ENCODE assay signal across 1 cellular context in genomic region chr17:63842540-63843386, GRCh38.
A peak's percentile ranks its signal among the peaks of the same experiment; 100 is the strongest.
TF ChIP-seq lines count a peak whose summit lies in the region.

TSS of gene SMARCD2 (minus strand) at chr17:63842685. CDS start at chr17:63842674, 11 bp downstream.

TF ChIP-seq in WTC11, 78 proteins besides CTCF, POLR2A, EP300 and RAD21 (continued from another document):
- no peak for TF ChIP-seq AR (CRISPR knock-in tag; IDR thresholded peaks at IDR 0.05)
- TF ChIP-seq EMX1 (CRISPR knock-in tag; IDR thresholded peaks at IDR 0.05) = peak; percentile 78; the same call in 1 of the 2 replicates
- TF ChIP-seq ZNF232 (CRISPR knock-in tag; IDR thresholded peaks at IDR 0.05) = peak; percentile 85
- TF ChIP-seq GRHL2 (CRISPR knock-in tag; IDR thresholded peaks at IDR 0.05; ENCODE audit: insufficient replicate concordance, severe bottlenecking) = no peak
- no peak for TF ChIP-seq ATF2 (CRISPR knock-in tag; IDR thresholded peaks at IDR 0.05; ENCODE audit: borderline replicate concordance, low read depth)
- peak; percentile 86; the same call in 1 of the 2 replicates for TF ChIP-seq TEAD1 (CRISPR knock-in tag; IDR thresholded peaks at IDR 0.05)
- TF ChIP-seq CBFB (CRISPR knock-in tag; IDR thresholded peaks at IDR 0.05; ENCODE audit: low read depth) = no peak
- TF ChIP-seq GABPB1 (CRISPR knock-in tag; IDR thresholded peaks at IDR 0.05) = peak; percentile 84
- TF ChIP-seq PRRX2 (CRISPR knock-in tag; IDR thresholded peaks at IDR 0.05) = peak; percentile 88; the same call in 1 of the 2 replicates
- no peak; the same call in 1 of the 2 replicates for TF ChIP-seq JUN (CRISPR knock-in tag; IDR thresholded peaks at IDR 0.05)
- peak; percentile 92; the same call in 1 of the 2 replicates for TF ChIP-seq TP53 (CRISPR knock-in tag; IDR thresholded peaks at IDR 0.05)
- TF ChIP-seq USF1 (CRISPR knock-in tag; IDR thresholded peaks at IDR 0.05) = peak; percentile 49; the same call in 1 of the 2 replicates
- TF ChIP-seq HMGA2 (CRISPR knock-in tag; IDR thresholded peaks at IDR 0.05) = no peak
- peak; percentile 33; the same call in 1 of the 2 replicates for TF ChIP-seq NFYB (CRISPR knock-in tag; conservative IDR thresholded peaks at IDR 0.05; ENCODE audit: low read depth)
- TF ChIP-seq, protein P1, sequence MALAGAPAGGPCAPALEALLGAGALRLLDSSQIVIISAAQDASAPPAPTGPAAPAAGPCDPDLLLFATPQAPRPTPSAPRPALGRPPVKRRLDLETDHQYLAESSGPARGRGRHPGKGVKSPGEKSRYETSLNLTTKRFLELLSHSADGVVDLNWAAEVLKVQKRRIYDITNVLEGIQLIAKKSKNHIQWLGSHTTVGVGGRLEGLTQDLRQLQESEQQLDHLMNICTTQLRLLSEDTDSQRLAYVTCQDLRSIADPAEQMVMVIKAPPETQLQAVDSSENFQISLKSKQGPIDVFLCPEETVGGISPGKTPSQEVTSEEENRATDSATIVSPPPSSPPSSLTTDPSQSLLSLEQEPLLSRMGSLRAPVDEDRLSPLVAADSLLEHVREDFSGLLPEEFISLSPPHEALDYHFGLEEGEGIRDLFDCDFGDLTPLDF (CRISPR knock-in tag; IDR thresholded peaks at IDR 0.05) = no peak
- no peak for TF ChIP-seq CDX4 (CRISPR knock-in tag; IDR thresholded peaks at IDR 0.05; ENCODE audit: borderline replicate concordance)
- no peak for TF ChIP-seq ZNF138 (CRISPR knock-in tag; conservative IDR thresholded peaks at IDR 0.05)
- TF ChIP-seq, protein P2, sequence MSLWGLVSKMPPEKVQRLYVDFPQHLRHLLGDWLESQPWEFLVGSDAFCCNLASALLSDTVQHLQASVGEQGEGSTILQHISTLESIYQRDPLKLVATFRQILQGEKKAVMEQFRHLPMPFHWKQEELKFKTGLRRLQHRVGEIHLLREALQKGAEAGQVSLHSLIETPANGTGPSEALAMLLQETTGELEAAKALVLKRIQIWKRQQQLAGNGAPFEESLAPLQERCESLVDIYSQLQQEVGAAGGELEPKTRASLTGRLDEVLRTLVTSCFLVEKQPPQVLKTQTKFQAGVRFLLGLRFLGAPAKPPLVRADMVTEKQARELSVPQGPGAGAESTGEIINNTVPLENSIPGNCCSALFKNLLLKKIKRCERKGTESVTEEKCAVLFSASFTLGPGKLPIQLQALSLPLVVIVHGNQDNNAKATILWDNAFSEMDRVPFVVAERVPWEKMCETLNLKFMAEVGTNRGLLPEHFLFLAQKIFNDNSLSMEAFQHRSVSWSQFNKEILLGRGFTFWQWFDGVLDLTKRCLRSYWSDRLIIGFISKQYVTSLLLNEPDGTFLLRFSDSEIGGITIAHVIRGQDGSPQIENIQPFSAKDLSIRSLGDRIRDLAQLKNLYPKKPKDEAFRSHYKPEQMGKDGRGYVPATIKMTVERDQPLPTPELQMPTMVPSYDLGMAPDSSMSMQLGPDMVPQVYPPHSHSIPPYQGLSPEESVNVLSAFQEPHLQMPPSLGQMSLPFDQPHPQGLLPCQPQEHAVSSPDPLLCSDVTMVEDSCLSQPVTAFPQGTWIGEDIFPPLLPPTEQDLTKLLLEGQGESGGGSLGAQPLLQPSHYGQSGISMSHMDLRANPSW (CRISPR knock-in tag; conservative IDR thresholded peaks at IDR 0.05; ENCODE audit: low read depth) = no peak
- TF ChIP-seq, protein P3, sequence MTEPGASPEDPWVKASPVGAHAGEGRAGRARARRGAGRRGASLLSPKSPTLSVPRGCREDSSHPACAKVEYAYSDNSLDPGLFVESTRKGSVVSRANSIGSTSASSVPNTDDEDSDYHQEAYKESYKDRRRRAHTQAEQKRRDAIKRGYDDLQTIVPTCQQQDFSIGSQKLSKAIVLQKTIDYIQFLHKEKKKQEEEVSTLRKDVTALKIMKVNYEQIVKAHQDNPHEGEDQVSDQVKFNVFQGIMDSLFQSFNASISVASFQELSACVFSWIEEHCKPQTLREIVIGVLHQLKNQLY (CRISPR knock-in tag; IDR thresholded peaks at IDR 0.05) = no peak
- no peak for TF ChIP-seq ZBTB21 (CRISPR knock-in tag; IDR thresholded peaks at IDR 0.05; ENCODE audit: borderline replicate concordance)
- no peak for TF ChIP-seq NFATC4 (CRISPR knock-in tag; IDR thresholded peaks at IDR 0.05)
- TF ChIP-seq, protein P4, sequence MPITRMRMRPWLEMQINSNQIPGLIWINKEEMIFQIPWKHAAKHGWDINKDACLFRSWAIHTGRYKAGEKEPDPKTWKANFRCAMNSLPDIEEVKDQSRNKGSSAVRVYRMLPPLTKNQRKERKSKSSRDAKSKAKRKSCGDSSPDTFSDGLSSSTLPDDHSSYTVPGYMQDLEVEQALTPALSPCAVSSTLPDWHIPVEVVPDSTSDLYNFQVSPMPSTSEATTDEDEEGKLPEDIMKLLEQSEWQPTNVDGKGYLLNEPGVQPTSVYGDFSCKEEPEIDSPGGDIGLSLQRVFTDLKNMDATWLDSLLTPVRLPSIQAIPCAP (CRISPR knock-in tag; IDR thresholded peaks at IDR 0.05) = 0 out of 2 replicates have a peak, but pooled peaks have one; percentile 59
- TF ChIP-seq, protein P5, sequence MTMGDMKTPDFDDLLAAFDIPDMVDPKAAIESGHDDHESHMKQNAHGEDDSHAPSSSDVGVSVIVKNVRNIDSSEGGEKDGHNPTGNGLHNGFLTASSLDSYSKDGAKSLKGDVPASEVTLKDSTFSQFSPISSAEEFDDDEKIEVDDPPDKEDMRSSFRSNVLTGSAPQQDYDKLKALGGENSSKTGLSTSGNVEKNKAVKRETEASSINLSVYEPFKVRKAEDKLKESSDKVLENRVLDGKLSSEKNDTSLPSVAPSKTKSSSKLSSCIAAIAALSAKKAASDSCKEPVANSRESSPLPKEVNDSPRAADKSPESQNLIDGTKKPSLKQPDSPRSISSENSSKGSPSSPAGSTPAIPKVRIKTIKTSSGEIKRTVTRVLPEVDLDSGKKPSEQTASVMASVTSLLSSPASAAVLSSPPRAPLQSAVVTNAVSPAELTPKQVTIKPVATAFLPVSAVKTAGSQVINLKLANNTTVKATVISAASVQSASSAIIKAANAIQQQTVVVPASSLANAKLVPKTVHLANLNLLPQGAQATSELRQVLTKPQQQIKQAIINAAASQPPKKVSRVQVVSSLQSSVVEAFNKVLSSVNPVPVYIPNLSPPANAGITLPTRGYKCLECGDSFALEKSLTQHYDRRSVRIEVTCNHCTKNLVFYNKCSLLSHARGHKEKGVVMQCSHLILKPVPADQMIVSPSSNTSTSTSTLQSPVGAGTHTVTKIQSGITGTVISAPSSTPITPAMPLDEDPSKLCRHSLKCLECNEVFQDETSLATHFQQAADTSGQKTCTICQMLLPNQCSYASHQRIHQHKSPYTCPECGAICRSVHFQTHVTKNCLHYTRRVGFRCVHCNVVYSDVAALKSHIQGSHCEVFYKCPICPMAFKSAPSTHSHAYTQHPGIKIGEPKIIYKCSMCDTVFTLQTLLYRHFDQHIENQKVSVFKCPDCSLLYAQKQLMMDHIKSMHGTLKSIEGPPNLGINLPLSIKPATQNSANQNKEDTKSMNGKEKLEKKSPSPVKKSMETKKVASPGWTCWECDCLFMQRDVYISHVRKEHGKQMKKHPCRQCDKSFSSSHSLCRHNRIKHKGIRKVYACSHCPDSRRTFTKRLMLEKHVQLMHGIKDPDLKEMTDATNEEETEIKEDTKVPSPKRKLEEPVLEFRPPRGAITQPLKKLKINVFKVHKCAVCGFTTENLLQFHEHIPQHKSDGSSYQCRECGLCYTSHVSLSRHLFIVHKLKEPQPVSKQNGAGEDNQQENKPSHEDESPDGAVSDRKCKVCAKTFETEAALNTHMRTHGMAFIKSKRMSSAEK (CRISPR knock-in tag; IDR thresholded peaks at IDR 0.05; ENCODE audit: borderline replicate concordance) = 0 out of 2 replicates have a peak, but pooled peaks have one; percentile 44
- TF ChIP-seq ZNF121 (CRISPR knock-in tag; IDR thresholded peaks at IDR 0.05) = no peak
- no peak for TF ChIP-seq JAZF1 (CRISPR knock-in tag; IDR thresholded peaks at IDR 0.05)
- TF ChIP-seq ZMAT4 (CRISPR knock-in tag; IDR thresholded peaks at IDR 0.05) = no peak
- TF ChIP-seq, protein P6, sequence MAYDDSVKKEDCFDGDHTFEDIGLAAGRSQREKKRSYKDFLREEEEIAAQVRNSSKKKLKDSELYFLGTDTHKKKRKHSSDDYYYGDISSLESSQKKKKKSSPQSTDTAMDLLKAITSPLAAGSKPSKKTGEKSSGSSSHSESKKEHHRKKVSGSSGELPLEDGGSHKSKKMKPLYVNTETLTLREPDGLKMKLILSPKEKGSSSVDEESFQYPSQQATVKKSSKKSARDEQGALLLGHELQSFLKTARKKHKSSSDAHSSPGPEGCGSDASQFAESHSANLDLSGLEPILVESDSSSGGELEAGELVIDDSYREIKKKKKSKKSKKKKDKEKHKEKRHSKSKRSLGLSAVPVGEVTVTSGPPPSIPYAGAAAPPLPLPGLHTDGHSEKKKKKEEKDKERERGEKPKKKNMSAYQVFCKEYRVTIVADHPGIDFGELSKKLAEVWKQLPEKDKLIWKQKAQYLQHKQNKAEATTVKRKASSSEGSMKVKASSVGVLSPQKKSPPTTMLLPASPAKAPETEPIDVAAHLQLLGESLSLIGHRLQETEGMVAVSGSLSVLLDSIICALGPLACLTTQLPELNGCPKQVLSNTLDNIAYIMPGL (CRISPR knock-in tag; IDR thresholded peaks at IDR 0.05) = peak; percentile 87
